8 cellular contexts compared by ENCODE assay signal in the genomic region with DNA sequence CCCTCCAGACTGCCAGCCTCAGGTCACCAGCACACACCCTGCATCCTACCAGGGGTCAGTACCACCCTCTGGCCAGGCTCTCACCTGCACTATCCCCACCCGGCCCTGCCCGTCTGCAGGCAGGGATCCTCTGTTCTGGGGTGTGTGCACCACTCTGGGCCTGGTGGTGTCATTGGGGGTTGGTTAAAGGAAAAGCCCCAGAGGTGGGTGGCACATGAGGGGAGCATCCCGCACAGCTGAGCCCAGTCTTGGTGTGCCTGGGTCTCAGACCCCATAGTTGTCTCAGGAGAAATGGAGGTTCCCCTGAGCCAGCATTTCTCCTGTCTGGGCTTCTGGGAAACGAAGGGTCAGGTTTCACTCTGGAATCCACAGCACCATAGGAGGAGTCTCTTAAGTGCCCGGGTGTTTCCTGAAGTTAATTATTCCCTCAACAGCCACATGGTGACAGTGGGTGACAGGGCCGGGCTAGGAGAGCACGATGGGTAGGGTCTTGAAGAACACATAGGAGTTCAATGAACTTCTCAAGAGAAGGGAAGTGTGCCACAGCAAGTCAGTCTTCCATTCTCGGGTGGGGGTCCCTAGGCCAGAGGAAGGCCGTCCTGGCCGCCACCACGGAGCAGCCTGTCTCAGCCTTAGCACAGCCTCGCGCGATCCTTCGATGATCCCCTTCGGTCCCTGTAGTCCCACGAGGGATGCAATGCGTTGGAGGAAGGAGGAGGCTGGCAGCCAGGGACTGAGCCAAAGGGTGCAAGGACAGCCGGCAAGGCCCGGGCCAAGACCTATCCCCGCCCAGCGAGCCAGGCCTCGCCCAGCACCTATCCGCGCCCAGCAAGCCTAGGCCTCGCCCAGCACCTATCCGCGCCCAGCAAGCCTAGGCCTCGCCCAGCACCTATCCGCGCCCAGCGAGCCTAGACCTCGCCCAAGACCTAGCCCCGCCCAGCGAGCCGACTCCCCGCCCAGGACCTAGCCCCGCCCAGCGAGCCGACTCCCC. TPM values are rescaled to one million over a fixed set of nuclear protein-coding genes. Genes with fewer than 3 reads are reported as not detected.
DNase-seq lines count a peak whose midpoint lies in the region; ATAC-seq and TF ChIP-seq lines count a peak whose summit lies in the region.

No MANE protein-coding gene starts in this region.

- no peaks in the 10 kb centered on the region for H3K27me3 ChIP-seq in effector memory CD4-positive, alpha-beta T cell (replicated peaks; ENCODE audit: control insufficient read depth, insufficient read depth, low read length, poor library complexity, severe bottlenecking)
- no peaks in the 10 kb centered on the region for H3K27me3 ChIP-seq in mesenchymal stem cell (ENCODE audit: control insufficient read depth in 1 of 2, insufficient read depth in 1 of 2, low read length in 2 of 2)

- no peak overlapping the region for H2AFZ ChIP-seq in mesenchymal stem cell (ENCODE audit: low read depth, low read length)

- H2BK12ac ChIP-seq in mesenchymal stem cell (ENCODE audit: low read length in 2 of 2) = peak overlapping the region; percentile 33 to 97

- H3K9me3 ChIP-seq in effector memory CD4-positive, alpha-beta T cell (ENCODE audit: control insufficient read depth, low read length) = no peaks in the 10 kb centered on the region
- H3K9me3 ChIP-seq in mesenchymal stem cell (ENCODE audit: control insufficient read depth, low read length) = no peaks in the 10 kb centered on the region

- POLR2A ChIA-PET in activated CD8-positive, alpha-beta T cell treated with anti-CD3 and anti-CD28 coated beads for 36 hours (lab: Charles Lee) = no interaction called here

- intact Hi-C loops in activated CD8-positive, alpha-beta T cell treated with anti-CD3 and anti-CD28 coated beads for 36 hours (cut with micrococcal nuclease) = no loop called here

- H3K4me3 Mint-ChIP-seq in activated CD8-positive, alpha-beta T cell treated with anti-CD3 and anti-CD28 coated beads for 36 hours = peak overlapping the region; percentile 3

- 30% methylated on average over 17 of the region's 40 CpGs for WGBS in mesenchymal stem cell

- H4K91ac ChIP-seq in mesenchymal stem cell (ENCODE audit: low read length) = peak overlapping the region; percentile 76

- H3K9me3 Mint-ChIP-seq in activated CD8-positive, alpha-beta T cell treated with anti-CD3 and anti-CD28 coated beads for 36 hours = no peaks in the 10 kb centered on the region

- CTCF ChIA-PET in activated CD8-positive, alpha-beta T cell treated with anti-CD3 and anti-CD28 coated beads for 36 hours (lab: Charles Lee) = no interaction called here

- peak overlapping the region; percentile 15 for H3K27ac Mint-ChIP-seq in activated CD8-positive, alpha-beta T cell treated with anti-CD3 and anti-CD28 coated beads for 36 hours

- peaks cover 18% of the 10 kb centered on the region for H3K36me3 ChIP-seq in effector memory CD4-positive, alpha-beta T cell (ENCODE audit: control insufficient read depth, insufficient read depth, low read length)
- peaks cover 18 to 53% of the 10 kb centered on the region in 2 experiments for H3K36me3 ChIP-seq in mesenchymal stem cell (ENCODE audit: control insufficient read depth in 1 of 2, insufficient read depth in 2 of 2, low read depth in 1 of 2, low read length in 2 of 2)

- DNase-seq in NCI-H345 (lab: John Stamatoyannopoulos, UW) (peak; percentile 75), mesenchymal stem cell (peak; percentile 78)
- DNase-seq in activated CD8-positive, alpha-beta T cell treated with anti-CD3 and anti-CD28 coated beads for 36 hours = peak; percentile 77
- DNase-seq in effector memory CD4-positive, alpha-beta T cell = peak; percentile 59 to 77 (median 69)
- peak; percentile 38 for DNase-seq in stimulated activated CD8-positive, alpha-beta memory T cell treated with anti-CD3 and anti-CD28 coated beads, Interleukin-15, amount 100 ng/mL, for 24 hours (ENCODE audit: low read depth)

- peak overlapping the region; percentile 98 for H4K8ac ChIP-seq in mesenchymal stem cell (ENCODE audit: low read length)

- H3K4ac ChIP-seq in mesenchymal stem cell (ENCODE audit: low read depth in 1 of 2, low read length in 2 of 2) = peak overlapping the region in 1 of 2 experiments; percentile 6

- H3K27ac ChIP-seq in 22Rv1 (peak overlapping the region; percentile 83), mesenchymal stem cell (ENCODE audit: low read length, poor library complexity, severe bottlenecking) (peak overlapping the region; percentile 94)
- H3K27ac ChIP-seq in effector memory CD4-positive, alpha-beta T cell (ENCODE audit: insufficient read depth, low read length, poor library complexity, severe bottlenecking) = no peak overlapping the region

- peaks cover 13% of the 10 kb centered on the region for H3K4me1 ChIP-seq in effector memory CD4-positive, alpha-beta T cell (ENCODE audit: control insufficient read depth, insufficient read depth, low read length, poor library complexity, severe bottlenecking)
- peaks cover 29% of the 10 kb centered on the region for H3K4me1 ChIP-seq in mesenchymal stem cell (ENCODE audit: control insufficient read depth, insufficient read depth, low read depth, low read length)

- peaks cover 29% of the 10 kb centered on the region for H3K36me3 Mint-ChIP-seq in activated CD8-positive, alpha-beta T cell treated with anti-CD3 and anti-CD28 coated beads for 36 hours (ENCODE audit: low read depth)

- H3K79me1 ChIP-seq in mesenchymal stem cell (replicated peaks; ENCODE audit: low read length, poor library complexity, severe bottlenecking) = peaks cover 7% of the 10 kb centered on the region

- peak overlapping the region; percentile 11 for H2BK5ac ChIP-seq in mesenchymal stem cell (ENCODE audit: low read depth, low read length, poor library complexity, severe bottlenecking)

- H3K4me3 ChIP-seq in effector memory CD4-positive, alpha-beta T cell (ENCODE audit: insufficient read depth, low read depth, low read length, poor library complexity, severe bottlenecking) = no peak overlapping the region
- peak overlapping the region; percentile 9 to 48 for H3K4me3 ChIP-seq in mesenchymal stem cell (ENCODE audit: insufficient read depth in 1 of 2, low read depth in 1 of 2, low read length in 2 of 2)

- H3K14ac ChIP-seq in mesenchymal stem cell (ENCODE audit: low read length in 2 of 2) = peak overlapping the region in 1 of 2 experiments; percentile 50

- H2BK120ac ChIP-seq in mesenchymal stem cell (ENCODE audit: low read depth, low read length) = no peak overlapping the region

- peak overlapping the region; percentile 3 for H3K4me2 ChIP-seq in mesenchymal stem cell (ENCODE audit: low read length, poor library complexity, severe bottlenecking)

- peaks cover 19% of the 10 kb centered on the region for H3K4me1 Mint-ChIP-seq in activated CD8-positive, alpha-beta T cell treated with anti-CD3 and anti-CD28 coated beads for 36 hours (ENCODE audit: low read depth)

- no peak overlapping the region for H3K9ac ChIP-seq in mesenchymal stem cell (ENCODE audit: low read length)

- H2AK5ac ChIP-seq in mesenchymal stem cell (ENCODE audit: low read length, severe bottlenecking) = peak overlapping the region; percentile 92

- H2BK15ac ChIP-seq in mesenchymal stem cell (ENCODE audit: low read depth, poor library complexity, severe bottlenecking) = no peak overlapping the region

- no peak overlapping the region for H3K23ac ChIP-seq in mesenchymal stem cell (ENCODE audit: low read length in 2 of 2)

- H3K18ac ChIP-seq in mesenchymal stem cell (ENCODE audit: low read depth in 1 of 2, low read length in 2 of 2) = peak overlapping the region; percentile 81 to 91

- H3K27me3 Mint-ChIP-seq in activated CD8-positive, alpha-beta T cell treated with anti-CD3 and anti-CD28 coated beads for 36 hours = no peaks in the 10 kb centered on the region

- ATAC-seq in GM19438 (IDR thresholded peaks at IDR 0.05; ENCODE audit: low read depth, unreplicated experiment) = peak; percentile 35
- ATAC-seq in activated CD8-positive, alpha-beta T cell treated with anti-CD3 and anti-CD28 coated beads for 36 hours = peak; percentile 18
- ATAC-seq in HG03469 (IDR thresholded peaks at IDR 0.05; ENCODE audit: unreplicated experiment) = no peak

- TF ChIP-seq CTCF in 22Rv1 (IDR thresholded peaks at IDR 0.05) = no peak; the same call in 1 of the 2 replicates
- TF ChIP-seq CTCF in activated CD8-positive, alpha-beta T cell treated with anti-CD3 and anti-CD28 coated beads for 36 hours (IDR thresholded peaks at IDR 0.05) = no peak

RNA-seq across cellular contexts. Expression of a gene that starts 1.1 kb away (rescaled TPM):
- 10 to 100 TPM; 31.9 to 32.8 TPM for total RNA-seq in activated CD8-positive, alpha-beta T cell treated with anti-CD3 and anti-CD28 coated beads for 36 hours
- polyA plus RNA-seq in mesenchymal stem cell (2013, experiment 1 of 2) = 15.5 TPM
- polyA plus RNA-seq in mesenchymal stem cell (2013, experiment 2 of 2) = 14.7 TPM

RNA-seq across cellular contexts. Expression of a gene that starts 39.2 kb away (rescaled TPM):
- 100 to 1,000 TPM; 210 to 211 TPM for total RNA-seq in activated CD8-positive, alpha-beta T cell treated with anti-CD3 and anti-CD28 coated beads for 36 hours
- polyA plus RNA-seq in mesenchymal stem cell (2013, experiment 1 of 2) = 369 TPM
- polyA plus RNA-seq in mesenchymal stem cell (2013, experiment 2 of 2) = 372 TPM

RNA-seq across cellular contexts. Expression of a gene that starts 39.5 kb away (rescaled TPM):
- total RNA-seq in activated CD8-positive, alpha-beta T cell treated with anti-CD3 and anti-CD28 coated beads for 36 hours = 100 to 1,000 TPM; 259 to 266 TPM
- 768 TPM for polyA plus RNA-seq in mesenchymal stem cell (2013, experiment 1 of 2)
- polyA plus RNA-seq in mesenchymal stem cell (2013, experiment 2 of 2) = 740 TPM
